Comparison of ENCODE assay signal across 14 cellular contexts in genomic region chr1:23573574-23574182, GRCh38.
"Had no signal": no experiment of that assay in that cellular context is flagged by ENCODE, and none has a peak within 500 bp of the region (broad histone marks: within the 10 kb centered on the region; RNA-seq: fewer than 3 reads in every experiment).

No MANE protein-coding gene starts in this region.

- H3K27ac Mint-ChIP-seq: activated CD4-positive, alpha-beta memory T cell treated with anti-CD3 and anti-CD28 coated beads, Interleukin-2, amount 10 ng/mL, durations not matched to agents 7 days and 5 days; activated T-helper 1 cell treated with anti-CD3 and anti-CD28 coated beads, Interleukin-12 subunit alpha, Interleukin-12 subunit beta, Interleukin-2, Interleukin-4 antibody, amounts not matched to agents 30 ng/mL and 10 ng/mL and 1 ng/mL, durations not matched to agents 14 hours and 24 hours and 36 hours; T-helper 2 cell treated with Interferon-gamma antibody and Interleukin-4, amounts not matched to agents 5 μg/mL and 100 μg/mL, for 36 hours had no signal

- H3K9ac ChIP-seq: parathyroid adenoma had no signal

- FAIRE-seq: kidney had no signal

- H3K4me2 ChIP-seq: hepatocyte had no signal

- H3K27me3 ChIP-seq: gastrocnemius medialis, hepatocyte, right atrium auricular region had no signal

- H3K9me3 ChIP-seq: gastrocnemius medialis, right atrium auricular region had no signal

- H3K4me3 ChIP-seq: gastrocnemius medialis, hepatocyte, right atrium auricular region had no signal

- H3K4me3 Mint-ChIP-seq: activated CD4-positive, alpha-beta memory T cell treated with anti-CD3 and anti-CD28 coated beads, Interleukin-2, amount 10 ng/mL, durations not matched to agents 7 days and 5 days; activated T-helper 1 cell treated with anti-CD3 and anti-CD28 coated beads, Interleukin-12 subunit alpha, Interleukin-12 subunit beta, Interleukin-2, Interleukin-4 antibody, amounts not matched to agents 30 ng/mL and 10 ng/mL and 1 ng/mL, durations not matched to agents 14 hours and 24 hours and 36 hours; T-helper 2 cell treated with Interferon-gamma antibody and Interleukin-4, amounts not matched to agents 5 μg/mL and 100 μg/mL, for 36 hours had no signal

- H3K27ac ChIP-seq: hepatocyte, parathyroid adenoma, right atrium auricular region had no signal

- H3K36me3 ChIP-seq: gastrocnemius medialis, right atrium auricular region had no signal

- H3K9me3 Mint-ChIP-seq: activated CD4-positive, alpha-beta memory T cell treated with anti-CD3 and anti-CD28 coated beads, Interleukin-2, amount 10 ng/mL, durations not matched to agents 7 days and 5 days; activated T-helper 1 cell treated with anti-CD3 and anti-CD28 coated beads, Interleukin-12 subunit alpha, Interleukin-12 subunit beta, Interleukin-2, Interleukin-4 antibody, amounts not matched to agents 30 ng/mL and 10 ng/mL and 1 ng/mL, durations not matched to agents 14 hours and 24 hours and 36 hours; T-helper 2 cell treated with Interferon-gamma antibody and Interleukin-4, amounts not matched to agents 5 μg/mL and 100 μg/mL, for 36 hours had no signal

- H3K4me1 ChIP-seq: parathyroid adenoma had no signal

- ATAC-seq: gastrocnemius medialis had no signal

- H3K79me2 ChIP-seq: hepatocyte, parathyroid adenoma had no signal

- H2AFZ ChIP-seq: hepatocyte, parathyroid adenoma had no signal

- DNase-seq: activated CD4-positive, alpha-beta memory T cell treated with anti-CD3 and anti-CD28 coated beads, Interleukin-2, amount 10 ng/mL, durations not matched to agents 7 days and 5 days; activated CD8-positive, alpha-beta memory T cell treated with anti-CD3 and anti-CD28 coated beads, Interleukin-2, amount 50 U/mL, for 4 hours; activated naive CD4-positive, alpha-beta T cell; central memory CD4-positive, alpha-beta T cell; effector memory CD4-positive, alpha-beta T cell; gastrocnemius medialis; kidney; stimulated activated CD4-positive, alpha-beta T cell treated with anti-CD3 and anti-CD28 coated beads, Interleukin-1b, Interleukin-23, amount 100 ng/mL, for 48 hours; stimulated activated naive CD4-positive, alpha-beta T cell had no signal
